Comparison of ENCODE assay signal across 1 cellular context in the genomic region with DNA sequence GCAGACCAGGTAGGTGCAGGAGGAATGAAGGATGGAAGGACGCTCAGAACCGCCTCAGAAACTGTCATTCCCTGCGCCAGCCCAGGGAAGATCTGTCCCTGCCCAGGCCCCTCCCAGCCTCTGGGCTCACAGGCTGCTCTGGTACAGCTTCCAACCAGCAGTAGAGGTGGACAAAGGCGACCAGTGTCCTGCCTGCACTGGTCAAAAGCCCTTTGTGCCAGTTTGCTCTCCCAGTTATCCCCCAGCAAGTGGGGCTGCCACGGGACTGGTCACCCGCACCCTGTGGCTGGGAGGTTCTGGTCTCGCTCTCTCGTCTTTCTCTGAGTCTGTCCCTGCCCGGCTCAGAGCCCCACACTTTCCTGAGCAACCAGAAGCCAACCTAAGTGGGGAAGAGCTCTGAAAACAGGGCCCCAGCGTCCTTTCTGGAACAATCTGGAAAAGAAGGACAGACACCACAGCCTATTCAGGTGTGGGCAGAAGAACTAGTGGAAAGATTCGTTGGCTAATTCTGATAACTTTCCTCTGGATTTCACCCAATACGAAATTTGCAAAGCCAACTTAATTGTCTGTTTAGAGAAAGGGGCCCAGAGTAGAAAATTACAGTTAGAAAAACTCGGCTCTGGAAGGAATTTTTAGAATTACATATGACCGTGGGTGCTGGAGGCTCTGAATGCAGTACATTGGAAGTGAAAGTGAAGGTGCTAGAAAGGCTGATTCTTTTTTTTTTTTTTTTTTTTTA.
TF ChIP-seq lines count a peak whose summit lies in the region.

No MANE protein-coding gene starts in this region.

TF ChIP-seq in endothelial cell of umbilical vein, 7 proteins besides CTCF, POLR2A, EP300 and RAD21:
- TF ChIP-seq JUN (IDR thresholded peaks at IDR 0.05; ENCODE audit: borderline replicate concordance, insufficient read depth, insufficient read length, low read depth) (no peak), EZH2 (IDR thresholded peaks at IDR 0.05; ENCODE audit: borderline replicate concordance, low read depth, low read length, severe bottlenecking) (no peak), MYC (IDR thresholded peaks at IDR 0.05; ENCODE audit: low read depth, low read length) (no peak), FOS (IDR thresholded peaks at IDR 0.05; ENCODE audit: borderline replicate concordance, insufficient read depth, low read length) (no peak), POLR2AphosphoS5 (IDR thresholded peaks at IDR 0.05; ENCODE audit: insufficient read depth, low read depth, low read length) (no peak), GATA2 (IDR thresholded peaks at IDR 0.05; ENCODE audit: insufficient read depth, insufficient read length, low read depth, low read length) (no peak)
- TF ChIP-seq, protein P1, sequence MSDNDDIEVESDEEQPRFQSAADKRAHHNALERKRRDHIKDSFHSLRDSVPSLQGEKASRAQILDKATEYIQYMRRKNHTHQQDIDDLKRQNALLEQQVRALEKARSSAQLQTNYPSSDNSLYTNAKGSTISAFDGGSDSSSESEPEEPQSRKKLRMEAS (IDR thresholded peaks at IDR 0.05; ENCODE audit: insufficient read depth, insufficient read length) = no peak
